In the genomic region with DNA sequence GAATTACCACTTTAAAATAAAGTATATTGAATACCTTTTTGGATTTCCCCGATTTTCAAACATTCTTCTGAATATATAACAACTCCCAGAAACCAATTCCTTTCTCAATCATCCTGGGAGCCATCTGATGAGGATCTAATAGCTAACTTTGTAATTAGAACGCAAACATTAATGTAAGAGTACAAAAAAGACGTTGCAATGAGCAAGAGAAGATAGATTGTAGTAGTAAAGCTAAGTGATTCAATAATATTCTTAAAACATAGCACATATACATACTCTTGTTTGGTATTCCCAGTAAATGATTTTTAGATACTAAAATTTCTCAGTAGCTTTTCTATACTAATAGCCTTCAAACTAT, we compare ENCODE assay signal across 30 cellular contexts. TPM values are rescaled to one million over a fixed set of nuclear protein-coding genes. Genes with fewer than 3 reads are reported as not detected.
DNase-seq lines count a peak whose midpoint lies in the region; ATAC-seq and TF ChIP-seq lines count a peak whose summit lies in the region.
"Had no signal": no experiment of that assay in that cellular context is flagged by ENCODE, and none has a peak within 500 bp of the region (broad histone marks: within the 10 kb centered on the region; RNA-seq: fewer than 3 reads in every experiment).

No MANE protein-coding gene starts in this region.

- H3K9ac ChIP-seq in DND-41 (ENCODE audit: low read depth, low read length) = no peak overlapping the region
- H3K9ac ChIP-seq in PC-3 (ENCODE audit: low read length) = 0 out of 2 replicates have a peak overlapping the region, but pooled peaks have one; percentile 18
- H3K9ac ChIP-seq in mammary epithelial cell (ENCODE audit: insufficient read depth, low read length) = peak overlapping the region; percentile 86
- H3K9ac ChIP-seq: KMS-11 had no signal

- H3K9me2 ChIP-seq in PC-3 (replicated peaks; ENCODE audit: low read length) = no peaks in the 10 kb centered on the region

- no peak for DNase-seq in DND-41
- no peak for DNase-seq in PC-3
- no peak for DNase-seq in mammary epithelial cell
- DNase-seq in mesothelial cell of epicardium (ENCODE audit: low spot score in 2 of 2, unreplicated experiment in 2 of 2) = no peak
- DNase-seq in iPS-NIHi11 (ENCODE audit: low spot score) = no peak
- no peak for DNase-seq in stimulated activated naive CD8-positive, alpha-beta T cell treated with anti-CD3 and anti-CD28 coated beads, Interleukin-15, amount 100 ng/mL, for 72 hours
- DNase-seq in substantia nigra (lab: John Stamatoyannopoulos, UW) = no peak
- DNase-seq in stimulated activated CD4-positive, alpha-beta T cell treated with anti-CD3 and anti-CD28 coated beads, Interleukin-4, amount 100 ng/mL, for 24 hours = no peak
- DNase-seq: activated CD8-positive, alpha-beta memory T cell treated with anti-CD3 and anti-CD28 coated beads, Interleukin-2, amount 50 U/mL, for 48 hours; activated naive CD4-positive, alpha-beta T cell treated with anti-CD3 and anti-CD28 coated beads, Interleukin-2, amount 10 ng/mL, durations not matched to agents 7 days and 5 days; AML-193; CD4-positive, CD25-positive, alpha-beta regulatory T cell; glutamatergic neuron; H9; kidney; naive thymus-derived CD8-positive, alpha-beta T cell; NCI-H1417 treated with DMSO at 0.1 percent for 48 hours; NK-92 treated with Interleukin-12 subunit alpha and Interleukin-12 subunit beta, amount 100 ng/mL, for 24 hours; Peyer's patch; SHP77 treated with DMSO at 0.1 percent for 48 hours; SW 1271 had no signal

- H3K4me3 Mint-ChIP-seq in mesothelial cell of epicardium = no peak overlapping the region
- no peak overlapping the region for H3K4me3 Mint-ChIP-seq in stimulated activated naive CD8-positive, alpha-beta T cell treated with anti-CD3 and anti-CD28 coated beads, Interleukin-15, amount 100 ng/mL, for 72 hours
- H3K4me3 Mint-ChIP-seq: activated CD4-positive, alpha-beta T cell treated with anti-CD3 and anti-CD28 coated beads for 36 hours; activated CD8-positive, alpha-beta T cell treated with anti-CD3 and anti-CD28 coated beads for 36 hours; activated naive CD4-positive, alpha-beta T cell treated with anti-CD3 and anti-CD28 coated beads, Interleukin-2, amount 10 ng/mL, durations not matched to agents 7 days and 5 days; activated T-helper 1 cell treated with anti-CD3 and anti-CD28 coated beads, Interleukin-12 subunit alpha, Interleukin-12 subunit beta, Interleukin-2, Interleukin-4 antibody, amounts not matched to agents 30 ng/mL and 10 ng/mL and 1 ng/mL, durations not matched to agents 14 hours and 24 hours and 36 hours; CD4-positive, CD25-positive, alpha-beta regulatory T cell; H9; naive thymus-derived CD8-positive, alpha-beta T cell had no signal

- H3K4me3 ChIP-seq in DND-41 (ENCODE audit: low read depth in 1 of 2, low read length in 2 of 2) = no peak overlapping the region
- peak overlapping the region; percentile 13; the same call in 1 of the 2 replicates for H3K4me3 ChIP-seq in PC-3 (ENCODE audit: low read length)
- peak overlapping the region; percentile 53 to 64 (median 59) for H3K4me3 ChIP-seq in mammary epithelial cell (replicated peaks in 1 of 3; ENCODE audit: insufficient read depth in 1 of 3, low read depth in 2 of 3, low read length in 3 of 3)
- H3K4me3 ChIP-seq: Peyer's patch had no signal

- H4K20me1 ChIP-seq in DND-41 (ENCODE audit: insufficient read depth, low read length) (no peaks in the 10 kb centered on the region), PC-3 (ENCODE audit: low read length) (no peaks in the 10 kb centered on the region), mammary epithelial cell (ENCODE audit: insufficient read depth, low read length) (no peaks in the 10 kb centered on the region)

- no peaks in the 10 kb centered on the region for H3K36me3 Mint-ChIP-seq in mesothelial cell of epicardium
- H3K36me3 Mint-ChIP-seq: activated naive CD4-positive, alpha-beta T cell treated with anti-CD3 and anti-CD28 coated beads, Interleukin-2, amount 10 ng/mL, durations not matched to agents 7 days and 5 days; CD4-positive, CD25-positive, alpha-beta regulatory T cell had no signal

- POLR2A ChIA-PET in PC-3 (lab: Charles Lee; ENCODE audit: unreplicated experiment) = no interaction called here

- H3F3A ChIP-seq in PC-3 (ENCODE audit: low read length, unreplicated experiment) = no peaks in the 10 kb centered on the region

- H3K4me2 ChIP-seq in DND-41 (ENCODE audit: insufficient read depth, low read length) (0 out of 2 replicates have a peak overlapping the region, but pooled peaks have one; percentile 25), PC-3 (ENCODE audit: low read length) (peak overlapping the region; percentile 63), mammary epithelial cell (ENCODE audit: insufficient read depth, low read depth, low read length) (peak overlapping the region; percentile 74)
- H3K4me2 ChIP-seq: KMS-11 had no signal

- dilution Hi-C loops in mammary epithelial cell (cut with HindIII; ENCODE audit: low sequenced_read_pairs) = no loop called here

- H2AFZ ChIP-seq in DND-41 (ENCODE audit: low read depth, low read length) (no peak overlapping the region), PC-3 (ENCODE audit: low read length) (no peak overlapping the region), mammary epithelial cell (ENCODE audit: low read depth, low read length) (no peak overlapping the region)

- H3K9me3 Mint-ChIP-seq in mesothelial cell of epicardium = peaks cover 10% of the 10 kb centered on the region
- H3K9me3 Mint-ChIP-seq in stimulated activated naive CD8-positive, alpha-beta T cell treated with anti-CD3 and anti-CD28 coated beads, Interleukin-15, amount 100 ng/mL, for 72 hours = no peaks in the 10 kb centered on the region
- H3K9me3 Mint-ChIP-seq: activated CD8-positive, alpha-beta T cell treated with anti-CD3 and anti-CD28 coated beads for 36 hours; activated naive CD4-positive, alpha-beta T cell treated with anti-CD3 and anti-CD28 coated beads, Interleukin-2, amount 10 ng/mL, durations not matched to agents 7 days and 5 days; activated T-helper 1 cell treated with anti-CD3 and anti-CD28 coated beads, Interleukin-12 subunit alpha, Interleukin-12 subunit beta, Interleukin-2, Interleukin-4 antibody, amounts not matched to agents 30 ng/mL and 10 ng/mL and 1 ng/mL, durations not matched to agents 14 hours and 24 hours and 36 hours; H9 had no signal

- no peaks in the 10 kb centered on the region for H3K27me3 Mint-ChIP-seq in mesothelial cell of epicardium (ENCODE audit: low read depth)
- H3K27me3 Mint-ChIP-seq in stimulated activated naive CD8-positive, alpha-beta T cell treated with anti-CD3 and anti-CD28 coated beads, Interleukin-15, amount 100 ng/mL, for 72 hours = peaks cover 14% of the 10 kb centered on the region
- H3K27me3 Mint-ChIP-seq: activated naive CD4-positive, alpha-beta T cell treated with anti-CD3 and anti-CD28 coated beads, Interleukin-2, amount 10 ng/mL, durations not matched to agents 7 days and 5 days had no signal

- no peaks in the 10 kb centered on the region for H3K79me2 ChIP-seq in DND-41 (ENCODE audit: insufficient read depth, low read length)
- H3K79me2 ChIP-seq in PC-3 (ENCODE audit: low read length) = no peaks in the 10 kb centered on the region
- peaks cover 16% of the 10 kb centered on the region for H3K79me2 ChIP-seq in mammary epithelial cell (ENCODE audit: insufficient read depth, low read length)

- H3K4me1 ChIP-seq in DND-41 (ENCODE audit: insufficient read depth, low read length) (peaks cover 30% of the 10 kb centered on the region), PC-3 (ENCODE audit: insufficient read depth, low read length) (peaks cover 26% of the 10 kb centered on the region), mammary epithelial cell (ENCODE audit: insufficient read depth, low read length) (peaks cover 38% of the 10 kb centered on the region)
- H3K4me1 ChIP-seq: Peyer's patch had no signal

- H3K4me1 Mint-ChIP-seq in mesothelial cell of epicardium = peaks cover 31% of the 10 kb centered on the region
- peaks cover 5% of the 10 kb centered on the region for H3K4me1 Mint-ChIP-seq in stimulated activated naive CD8-positive, alpha-beta T cell treated with anti-CD3 and anti-CD28 coated beads, Interleukin-15, amount 100 ng/mL, for 72 hours
- H3K4me1 Mint-ChIP-seq: activated naive CD4-positive, alpha-beta T cell treated with anti-CD3 and anti-CD28 coated beads, Interleukin-2, amount 10 ng/mL, durations not matched to agents 7 days and 5 days; CD4-positive, CD25-positive, alpha-beta regulatory T cell; H9; naive thymus-derived CD8-positive, alpha-beta T cell had no signal

- CTCF ChIA-PET in PC-3 (lab: Charles Lee) (no interaction called here), mammary epithelial cell (lab: Charles Lee; ENCODE audit: low non-redundant PET) (no interaction called here)

- intact Hi-C loops in PC-3 (cut with micrococcal nuclease) = loop anchor here (5.0 kb wide), 1 partner anchor 110 kb away; no protein-coding TSS in a partner anchor
- intact Hi-C loops in mammary epithelial cell (cut with micrococcal nuclease) = loop anchor here (1.0 kb wide), 2 partner anchors 52 to 66 kb away; no protein-coding TSS in a partner anchor

- H3K27ac ChIP-seq in DND-41 (ENCODE audit: low read length) (no peak overlapping the region; the same call in 1 of the 2 replicates), PC-3 (ENCODE audit: low read length) (peak overlapping the region; percentile 69), mammary epithelial cell (ENCODE audit: insufficient read depth, low read depth, low read length) (peak overlapping the region; percentile 98), substantia nigra (ENCODE audit: low read depth, low read length, poor library complexity, severe bottlenecking) (no peak overlapping the region)
- H3K27ac ChIP-seq: brain microvascular endothelial cell, HL-60, KMS-11, Peyer's patch had no signal

- no peak for ATAC-seq in DND-41 (ENCODE audit: insufficient read depth, low read depth)
- ATAC-seq in PC-3 = peak; percentile 17; the same call in 1 of the 2 replicates
- no peak for ATAC-seq in stimulated activated naive CD8-positive, alpha-beta T cell treated with anti-CD3 and anti-CD28 coated beads, Interleukin-15, amount 100 ng/mL, for 72 hours
- ATAC-seq: naive thymus-derived CD8-positive, alpha-beta T cell had no signal

- BruUV-seq in PC-3 (replicated peaks; lab: Mats Ljungman, UMichigan) (no TSS peak), mammary epithelial cell (replicated peaks; lab: Mats Ljungman, UMichigan) (TSS peak; percentile 94)

- no peaks in the 10 kb centered on the region for H3K36me3 ChIP-seq in DND-41 (ENCODE audit: insufficient read depth, low read length)
- no peaks in the 10 kb centered on the region for H3K36me3 ChIP-seq in PC-3 (ENCODE audit: low read depth, low read length)
- no peaks in the 10 kb centered on the region for H3K36me3 ChIP-seq in mammary epithelial cell (ENCODE audit: insufficient read depth, low read length)
- H3K36me3 ChIP-seq: brain microvascular endothelial cell, Peyer's patch had no signal

- TF ChIP-seq CTCF in DND-41 (IDR thresholded peaks at IDR 0.05; ENCODE audit: borderline replicate concordance, extremely low read depth, low read length, poor library complexity, severe bottlenecking) (no peak), PC-3 (conservative IDR thresholded peaks at IDR 0.05; ENCODE audit: low read depth, low read length) (no peak), mammary epithelial cell (conservative IDR thresholded peaks at IDR 0.05 in 1 of 2, IDR thresholded peaks at IDR 0.05 in 1 of 2; ENCODE audit: extremely low read depth in 1 of 2, insufficient read depth in 1 of 2, low read depth in 1 of 2, low read length in 2 of 2) (no peak), mesothelial cell of epicardium (IDR thresholded peaks at IDR 0.05; ENCODE audit: unreplicated experiment) (no peak)

- WGBS in mammary epithelial cell (ENCODE audit: low coverage, missing lambda C conversion rate) = 19% methylated on average over 3 of the region's 3 CpGs

- H3K27ac Mint-ChIP-seq in mesothelial cell of epicardium = peak overlapping the region; percentile 66
- H3K27ac Mint-ChIP-seq in stimulated activated naive CD8-positive, alpha-beta T cell treated with anti-CD3 and anti-CD28 coated beads, Interleukin-15, amount 100 ng/mL, for 72 hours = no peak overlapping the region
- H3K27ac Mint-ChIP-seq: activated CD4-positive, alpha-beta T cell treated with anti-CD3 and anti-CD28 coated beads for 36 hours; activated CD8-positive, alpha-beta T cell treated with anti-CD3 and anti-CD28 coated beads for 36 hours; activated naive CD4-positive, alpha-beta T cell treated with anti-CD3 and anti-CD28 coated beads, Interleukin-2, amount 10 ng/mL, durations not matched to agents 7 days and 5 days; activated T-helper 1 cell treated with anti-CD3 and anti-CD28 coated beads, Interleukin-12 subunit alpha, Interleukin-12 subunit beta, Interleukin-2, Interleukin-4 antibody, amounts not matched to agents 30 ng/mL and 10 ng/mL and 1 ng/mL, durations not matched to agents 14 hours and 24 hours and 36 hours; CD4-positive, CD25-positive, alpha-beta regulatory T cell; naive thymus-derived CD8-positive, alpha-beta T cell had no signal

- in situ Hi-C loops in mammary epithelial cell (cut with MboI; ENCODE audit: low sequenced_read_pairs in 2 of 2) = no loop called here

- H3K27me3 ChIP-seq in DND-41 (ENCODE audit: insufficient read depth, low read length, poor library complexity) (no peaks in the 10 kb centered on the region), PC-3 (ENCODE audit: low read length) (no peaks in the 10 kb centered on the region), mammary epithelial cell (ENCODE audit: insufficient read depth, low read length) (no peaks in the 10 kb centered on the region)
- H3K27me3 ChIP-seq: brain microvascular endothelial cell, Peyer's patch had no signal

- H3K9me3 ChIP-seq in DND-41 (ENCODE audit: insufficient read depth, low read length, severe bottlenecking) = no peaks in the 10 kb centered on the region
- H3K9me3 ChIP-seq in PC-3 (ENCODE audit: low read length) = no peaks in the 10 kb centered on the region
- H3K9me3 ChIP-seq in mammary epithelial cell (replicated peaks; ENCODE audit: insufficient read depth, low read length) = no peaks in the 10 kb centered on the region
- H3K9me3 ChIP-seq: Peyer's patch had no signal

RNA-seq across cellular contexts. Expression of a gene that starts 1.1 kb away (rescaled TPM):
- total RNA-seq in PC-3 (2014; rRNA removed) = not detected in 2 replicates
- total RNA-seq in mammary epithelial cell = 10 to 100 TPM; 21.4 to 47.0 TPM
- polyA plus RNA-seq in mammary epithelial cell = 8.8 TPM
- polyA minus RNA-seq in mammary epithelial cell = 41.8 TPM
- 0.43 to 0.89 TPM (median 0.84 TPM) in 3 replicates for total RNA-seq in mesothelial cell of epicardium
- total RNA-seq: activated CD4-positive, alpha-beta T cell treated with anti-CD3 and anti-CD28 coated beads for 36 hours; activated CD8-positive, alpha-beta T cell treated with anti-CD3 and anti-CD28 coated beads for 36 hours; activated T-helper 1 cell treated with anti-CD3 and anti-CD28 coated beads, Interleukin-12 subunit alpha, Interleukin-12 subunit beta, Interleukin-2, Interleukin-4 antibody, amounts not matched to agents 30 ng/mL and 10 ng/mL and 1 ng/mL, durations not matched to agents 14 hours and 24 hours and 36 hours; CD4-positive, CD25-positive, alpha-beta regulatory T cell; endothelial cell of umbilical vein; H9; liver; mononuclear cell; naive thymus-derived CD8-positive, alpha-beta T cell; Peyer's patch had no signal
- polyA plus RNA-seq: CD4-positive, CD25-positive, alpha-beta regulatory T cell; endothelial cell of umbilical vein; naive thymus-derived CD8-positive, alpha-beta T cell had no signal

Comparison
In these comparisons a context has a peak if more than half of its experiments do, and no peak if none do; other contexts are left out.
1. H3K27ac ChIP-seq: peak in PC-3 (single experiment) and mammary epithelial cell (single experiment); none in DND-41 (single experiment) and substantia nigra (single experiment).
2. H3K4me3 ChIP-seq: peak in PC-3 (single experiment) and mammary epithelial cell (3 of 3); none in DND-41 (0 of 2).
3. RNA of a gene that starts 1.1 kb away (total RNA-seq): 21.4 to 47.0 TPM in mammary epithelial cell; 0.43 to 0.89 TPM in mesothelial cell of epicardium and not detected in PC-3; every median in the first group is over 10 times any median in the second.
4. Peak in every context shown above with its lines, with median percentiles within 50 percentile points of each other: H3K4me2 ChIP-seq.